ENCODE assay signal across 1 cellular context in the genomic region with DNA sequence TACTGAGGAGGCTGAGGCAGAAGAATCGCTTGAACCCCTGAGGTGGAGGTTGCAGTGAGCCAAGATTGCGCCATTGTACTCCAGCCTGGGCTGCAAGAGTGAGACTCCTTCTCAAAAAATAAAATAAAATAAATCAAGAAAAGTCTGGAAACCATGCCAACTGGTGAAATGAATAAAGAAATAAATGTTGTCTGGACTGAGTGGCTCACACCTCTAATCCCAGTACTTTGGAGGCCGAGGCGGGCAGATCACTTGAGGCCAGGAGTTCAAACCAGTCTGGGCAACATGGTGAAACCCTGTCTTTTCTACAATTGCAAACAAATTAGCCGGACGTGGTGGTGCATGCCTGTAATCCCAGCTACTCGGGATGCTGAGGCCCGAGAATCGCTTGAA.
TF ChIP-seq lines count a peak whose summit lies in the region.

No MANE protein-coding gene starts in this region.

TF ChIP-seq in HCT116, 20 proteins besides CTCF, POLR2A, EP300 and RAD21 (continued from another document):
- TF ChIP-seq CBX3 (IDR thresholded peaks at IDR 0.05; ENCODE audit: low read depth): no peak
